ENCODE assay signal across 1 cellular context in genomic region chr9:136944519-136945332, GRCh38.
A peak's percentile ranks its signal among the peaks of the same experiment; 100 is the strongest.
TF ChIP-seq lines count a peak whose summit lies in the region.

Gene C8G, plus strand, starts transcription at chr9:136945243. Its CDS starts 78 bp downstream, at chr9:136945321.
Gene FBXW5, minus strand, starts transcription at chr9:136944738. Its CDS starts 655 bp downstream, at chr9:136944083.

TF ChIP-seq in K562, 482 proteins besides CTCF, POLR2A, EP300 and RAD21 (continued from another document):
- TF ChIP-seq MYC (IDR thresholded peaks at IDR 0.05; ENCODE audit: low read depth, low read length) (peak; percentile 71), MYC (CRISPR knock-in tag; IDR thresholded peaks at IDR 0.05; ENCODE audit: borderline replicate concordance, low read depth) (no peak; the same call in 1 of the 2 replicates), KDM2B (CRISPR knock-in tag; IDR thresholded peaks at IDR 0.05) (no peak), ZFP36 (IDR thresholded peaks at IDR 0.05; ENCODE audit: low read depth, low read length, partially characterized antibody) (peak; percentile 34), MXI1 (IDR thresholded peaks at IDR 0.05; ENCODE audit: low read depth, low read length) (0 out of 2 replicates have a peak, but pooled peaks have one; percentile 1), ZBTB33 (CRISPR knock-in tag; IDR thresholded peaks at IDR 0.05) (peak; percentile 77), CC2D1A (IDR thresholded peaks at IDR 0.05) (peak; percentile 35; the same call in 1 of the 2 replicates), ESRRA (IDR thresholded peaks at IDR 0.05; ENCODE audit: borderline replicate concordance, low read depth) (peak; percentile 91), POLR2B (IDR thresholded peaks at IDR 0.05; ENCODE audit: low read depth, partially characterized antibody) (peak; percentile 31), SUPT5H (IDR thresholded peaks at IDR 0.05) (peak; percentile 44; the same call in 1 of the 2 replicates), NEUROD1 (IDR thresholded peaks at IDR 0.05; ENCODE audit: borderline replicate concordance, low read depth, low read length, partially characterized antibody) (peak; percentile 16), MBD2 (IDR thresholded peaks at IDR 0.05; ENCODE audit: borderline replicate concordance, low read depth) (0 out of 2 replicates have a peak, but pooled peaks have one; percentile 33), POLR2G (IDR thresholded peaks at IDR 0.05; ENCODE audit: low read depth, low read length) (peak; percentile 66), ZNF445 (CRISPR knock-in tag; IDR thresholded peaks at IDR 0.05; ENCODE audit: low read depth) (0 out of 2 replicates have a peak, but pooled peaks have one; percentile 65), CAMTA2 (CRISPR knock-in tag; conservative IDR thresholded peaks at IDR 0.05) (no peak; the same call in 1 of the 2 replicates), PHF20 (IDR thresholded peaks at IDR 0.05; ENCODE audit: partially characterized antibody) (peak; percentile 57), ZNF146 (CRISPR knock-in tag; IDR thresholded peaks at IDR 0.05; ENCODE audit: unreplicated experiment) (no peak), DPF2 (IDR thresholded peaks at IDR 0.05) (peak; percentile 90), CBFA2T3 (IDR thresholded peaks at IDR 0.05) (peak; percentile 43), U2AF1 (optimal IDR thresholded peaks at IDR 0.05; ENCODE audit: low read depth, low read length) (peak; percentile 68), MITF (IDR thresholded peaks at IDR 0.05) (peak; percentile 69; the same call in 1 of the 2 replicates), ZNF764 (CRISPR knock-in tag; IDR thresholded peaks at IDR 0.05; ENCODE audit: low read depth) (peak; percentile 72; the same call in 1 of the 2 replicates), SIN3A (IDR thresholded peaks at IDR 0.05; ENCODE audit: borderline replicate concordance in 2 of 2, control insufficient read depth in 1 of 2, low read depth in 2 of 2, low read length in 2 of 2) (peak in 1 of 2 experiments; percentile 82; a peak in 2 of 4 replicates), OTX1 (CRISPR knock-in tag; IDR thresholded peaks at IDR 0.05) (peak; percentile 51; the same call in 1 of the 2 replicates), ETS2 (tag; IDR thresholded peaks at IDR 0.05; ENCODE audit: borderline replicate concordance, poor library complexity, severe bottlenecking) (no peak), ZNF165 (CRISPR knock-in tag; IDR thresholded peaks at IDR 0.05; ENCODE audit: borderline replicate concordance) (peak; percentile 77; the same call in 1 of the 2 replicates), HDGF (IDR thresholded peaks at IDR 0.05) (peak; percentile 87; the same call in 1 of the 2 replicates), POU5F1 (IDR thresholded peaks at IDR 0.05; ENCODE audit: borderline replicate concordance, low read depth, low read length, partially characterized antibody) (peak; percentile 13), ETV5 (CRISPR knock-in tag; IDR thresholded peaks at IDR 0.05; ENCODE audit: low read depth) (peak; percentile 90), ATF3 (IDR thresholded peaks at IDR 0.05) (no peak), ATF3 (CRISPR knock-in tag; conservative IDR thresholded peaks at IDR 0.05) (0 out of 2 replicates have a peak, but pooled peaks have one; percentile 22), PRDM10 (IDR thresholded peaks at IDR 0.05; ENCODE audit: partially characterized antibody) (peak; percentile 49), ZNF184 (CRISPR knock-in tag; IDR thresholded peaks at IDR 0.05) (no peak), ZBTB2 (IDR thresholded peaks at IDR 0.05) (peak; percentile 77), TEAD1 (CRISPR knock-in tag; IDR thresholded peaks at IDR 0.05) (peak; percentile 62 to 82; a peak in 2 of 4 replicates), PHF21A (IDR thresholded peaks at IDR 0.05; ENCODE audit: borderline replicate concordance, low read depth) (peak; percentile 60; the same call in 1 of the 2 replicates), LCOR (CRISPR knock-in tag; IDR thresholded peaks at IDR 0.05) (0 out of 2 replicates have a peak, but pooled peaks have one; percentile 35), SLC30A9 (CRISPR knock-in tag; IDR thresholded peaks at IDR 0.05) (no peak), SMARCA4 (IDR thresholded peaks at IDR 0.05) (peak; percentile 74; the same call in 1 of the 2 replicates), HMG20A (CRISPR knock-in tag; conservative IDR thresholded peaks at IDR 0.05) (0 out of 2 replicates have a peak, but pooled peaks have one; percentile 11)
- TF ChIP-seq, protein P1, sequence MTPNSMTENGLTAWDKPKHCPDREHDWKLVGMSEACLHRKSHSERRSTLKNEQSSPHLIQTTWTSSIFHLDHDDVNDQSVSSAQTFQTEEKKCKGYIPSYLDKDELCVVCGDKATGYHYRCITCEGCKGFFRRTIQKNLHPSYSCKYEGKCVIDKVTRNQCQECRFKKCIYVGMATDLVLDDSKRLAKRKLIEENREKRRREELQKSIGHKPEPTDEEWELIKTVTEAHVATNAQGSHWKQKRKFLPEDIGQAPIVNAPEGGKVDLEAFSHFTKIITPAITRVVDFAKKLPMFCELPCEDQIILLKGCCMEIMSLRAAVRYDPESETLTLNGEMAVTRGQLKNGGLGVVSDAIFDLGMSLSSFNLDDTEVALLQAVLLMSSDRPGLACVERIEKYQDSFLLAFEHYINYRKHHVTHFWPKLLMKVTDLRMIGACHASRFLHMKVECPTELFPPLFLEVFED (CRISPR knock-in tag; conservative IDR thresholded peaks at IDR 0.05): peak; percentile 85; the same call in 1 of the 2 replicates
- TF ChIP-seq, protein P2, sequence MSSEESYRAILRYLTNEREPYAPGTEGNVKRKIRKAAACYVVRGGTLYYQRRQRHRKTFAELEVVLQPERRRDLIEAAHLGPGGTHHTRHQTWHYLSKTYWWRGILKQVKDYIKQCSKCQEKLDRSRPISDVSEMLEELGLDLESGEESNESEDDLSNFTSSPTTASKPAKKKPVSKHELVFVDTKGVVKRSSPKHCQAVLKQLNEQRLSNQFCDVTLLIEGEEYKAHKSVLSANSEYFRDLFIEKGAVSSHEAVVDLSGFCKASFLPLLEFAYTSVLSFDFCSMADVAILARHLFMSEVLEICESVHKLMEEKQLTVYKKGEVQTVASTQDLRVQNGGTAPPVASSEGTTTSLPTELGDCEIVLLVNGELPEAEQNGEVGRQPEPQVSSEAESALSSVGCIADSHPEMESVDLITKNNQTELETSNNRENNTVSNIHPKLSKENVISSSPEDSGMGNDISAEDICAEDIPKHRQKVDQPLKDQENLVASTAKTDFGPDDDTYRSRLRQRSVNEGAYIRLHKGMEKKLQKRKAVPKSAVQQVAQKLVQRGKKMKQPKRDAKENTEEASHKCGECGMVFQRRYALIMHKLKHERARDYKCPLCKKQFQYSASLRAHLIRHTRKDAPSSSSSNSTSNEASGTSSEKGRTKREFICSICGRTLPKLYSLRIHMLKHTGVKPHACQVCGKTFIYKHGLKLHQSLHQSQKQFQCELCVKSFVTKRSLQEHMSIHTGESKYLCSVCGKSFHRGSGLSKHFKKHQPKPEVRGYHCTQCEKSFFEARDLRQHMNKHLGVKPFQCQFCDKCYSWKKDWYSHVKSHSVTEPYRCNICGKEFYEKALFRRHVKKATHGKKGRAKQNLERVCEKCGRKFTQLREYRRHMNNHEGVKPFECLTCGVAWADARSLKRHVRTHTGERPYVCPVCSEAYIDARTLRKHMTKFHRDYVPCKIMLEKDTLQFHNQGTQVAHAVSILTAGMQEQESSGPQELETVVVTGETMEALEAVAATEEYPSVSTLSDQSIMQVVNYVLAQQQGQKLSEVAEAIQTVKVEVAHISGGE (CRISPR knock-in tag; IDR thresholded peaks at IDR 0.05): peak in 2 of 3 experiments; percentile 14 to 89; a peak in 2 of 6 replicates
- TF ChIP-seq, protein P3, sequence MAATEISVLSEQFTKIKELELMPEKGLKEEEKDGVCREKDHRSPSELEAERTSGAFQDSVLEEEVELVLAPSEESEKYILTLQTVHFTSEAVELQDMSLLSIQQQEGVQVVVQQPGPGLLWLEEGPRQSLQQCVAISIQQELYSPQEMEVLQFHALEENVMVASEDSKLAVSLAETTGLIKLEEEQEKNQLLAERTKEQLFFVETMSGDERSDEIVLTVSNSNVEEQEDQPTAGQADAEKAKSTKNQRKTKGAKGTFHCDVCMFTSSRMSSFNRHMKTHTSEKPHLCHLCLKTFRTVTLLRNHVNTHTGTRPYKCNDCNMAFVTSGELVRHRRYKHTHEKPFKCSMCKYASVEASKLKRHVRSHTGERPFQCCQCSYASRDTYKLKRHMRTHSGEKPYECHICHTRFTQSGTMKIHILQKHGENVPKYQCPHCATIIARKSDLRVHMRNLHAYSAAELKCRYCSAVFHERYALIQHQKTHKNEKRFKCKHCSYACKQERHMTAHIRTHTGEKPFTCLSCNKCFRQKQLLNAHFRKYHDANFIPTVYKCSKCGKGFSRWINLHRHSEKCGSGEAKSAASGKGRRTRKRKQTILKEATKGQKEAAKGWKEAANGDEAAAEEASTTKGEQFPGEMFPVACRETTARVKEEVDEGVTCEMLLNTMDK (IDR thresholded peaks at IDR 0.05; ENCODE audit: borderline replicate concordance, insufficient read depth, low read depth, low read length, poor library complexity, severe bottlenecking): peak; percentile 98
